In genomic region chr12:45434094-45434493, GRCh38 we compare ENCODE assay signal across 1 cellular context.
TF ChIP-seq lines count a peak whose summit lies in the region.

No MANE protein-coding gene starts in this region.

TF ChIP-seq in Ishikawa, 13 proteins besides CTCF, POLR2A, EP300 and RAD21 (continued from another document):
- TF ChIP-seq ZBTB7A (IDR thresholded peaks at IDR 0.05; ENCODE audit: low read depth): no peak
- peak; percentile 62 for TF ChIP-seq MAX (IDR thresholded peaks at IDR 0.05)
- TF ChIP-seq USF1 (IDR thresholded peaks at IDR 0.05): no peak
- TF ChIP-seq NFIC (IDR thresholded peaks at IDR 0.05): peak; percentile 48; the same call in 1 of the 2 replicates
- TF ChIP-seq YY1 (IDR thresholded peaks at IDR 0.05; ENCODE audit: low read depth): peak; percentile 36; the same call in 1 of the 2 replicates
- TF ChIP-seq CREB1 (IDR thresholded peaks at IDR 0.05; ENCODE audit: low read depth): no peak
TF ChIP-seq in Ishikawa: peak in this region for 7.
